In genomic region chr22:30697975-30698374, GRCh38 we compare ENCODE assay signal across 2 cellular contexts.
TF ChIP-seq lines count a peak whose summit lies in the region.

No MANE protein-coding gene starts in this region.

TF ChIP-seq in K562, 482 proteins besides CTCF, POLR2A, EP300 and RAD21:
- TF ChIP-seq CBFA2T3 (IDR thresholded peaks at IDR 0.05) (peak; percentile 79), TAF15 (IDR thresholded peaks at IDR 0.05; ENCODE audit: low read depth, low read length) (no peak), MAFF (IDR thresholded peaks at IDR 0.05; ENCODE audit: low read length) (no peak), ZFP1 (CRISPR knock-in tag; IDR thresholded peaks at IDR 0.05) (no peak), DPF2 (IDR thresholded peaks at IDR 0.05) (peak; percentile 47; the same call in 1 of the 2 replicates), RBM14 (IDR thresholded peaks at IDR 0.05; ENCODE audit: borderline replicate concordance, insufficient read depth, low read depth, low read length) (no peak), TCF3 (CRISPR knock-in tag; IDR thresholded peaks at IDR 0.05) (peak; percentile 78), CBFA2T2 (conservative IDR thresholded peaks at IDR 0.05) (peak; percentile 63), ZNF518B (CRISPR knock-in tag; IDR thresholded peaks at IDR 0.05) (no peak), SMARCA4 (IDR thresholded peaks at IDR 0.05) (0 out of 2 replicates have a peak, but pooled peaks have one; percentile 30), KLF1 (tag; IDR thresholded peaks at IDR 0.05) (0 out of 2 replicates have a peak, but pooled peaks have one; percentile 34), FOXM1 (IDR thresholded peaks at IDR 0.05; ENCODE audit: low read depth) (no peak), FOXM1 (CRISPR knock-in tag; IDR thresholded peaks at IDR 0.05; ENCODE audit: low read depth) (no peak), POLR2AphosphoS5 (IDR thresholded peaks at IDR 0.05; ENCODE audit: control insufficient read depth, insufficient read depth, low read depth, low read length) (0 out of 2 replicates have a peak, but pooled peaks have one; percentile 36), SAFB2 (IDR thresholded peaks at IDR 0.05; ENCODE audit: borderline replicate concordance, low read depth, low read length, severe bottlenecking) (no peak), ZNF76 (CRISPR knock-in tag; IDR thresholded peaks at IDR 0.05; ENCODE audit: borderline replicate concordance) (no peak), CC2D1A (IDR thresholded peaks at IDR 0.05) (no peak), NFIX (CRISPR knock-in tag; IDR thresholded peaks at IDR 0.05; ENCODE audit: low read depth) (no peak), NR0B1 (IDR thresholded peaks at IDR 0.05; ENCODE audit: partially characterized antibody) (no peak), TEAD4 (IDR thresholded peaks at IDR 0.05; ENCODE audit: low read length) (peak; percentile 41), TEAD4 (CRISPR knock-in tag; IDR thresholded peaks at IDR 0.05; ENCODE audit: borderline replicate concordance) (no peak), CHD1 (IDR thresholded peaks at IDR 0.05; ENCODE audit: low read length) (no peak), SAP30 (IDR thresholded peaks at IDR 0.05; ENCODE audit: borderline replicate concordance, insufficient read depth, low read depth, low read length, poor library complexity, severe bottlenecking) (no peak), RCOR1 (IDR thresholded peaks at IDR 0.05; ENCODE audit: borderline replicate concordance in 1 of 2, low read depth in 2 of 2, low read length in 2 of 2) (peak in 1 of 2 experiments; percentile 47; a peak in 1 of 4 replicates), DEAF1 (CRISPR knock-in tag; IDR thresholded peaks at IDR 0.05) (no peak), SRSF7 (optimal IDR thresholded peaks at IDR 0.05; ENCODE audit: low read depth, low read length) (no peak), ARID1B (IDR thresholded peaks at IDR 0.05) (peak; percentile 73), ZNF311 (CRISPR knock-in tag; IDR thresholded peaks at IDR 0.05) (no peak), SETDB1 (IDR thresholded peaks at IDR 0.05; ENCODE audit: low read length) (no peak), CCNT2 (IDR thresholded peaks at IDR 0.05; ENCODE audit: borderline replicate concordance, extremely low read depth, insufficient read length, low read depth, low read length) (peak; percentile 23), JUN (IDR thresholded peaks at IDR 0.05; ENCODE audit: borderline replicate concordance, low read depth, low read length) (no peak), JUN (CRISPR knock-in tag; IDR thresholded peaks at IDR 0.05; ENCODE audit: borderline replicate concordance) (no peak), TAL1 (IDR thresholded peaks at IDR 0.05) (peak; percentile 67), NELFE (IDR thresholded peaks at IDR 0.05; ENCODE audit: insufficient read depth, insufficient read length) (no peak), TRIM24 (IDR thresholded peaks at IDR 0.05) (peak in 1 of 2 experiments; percentile 42; a peak in 1 of 4 replicates), ZNF431 (CRISPR knock-in tag; IDR thresholded peaks at IDR 0.05) (no peak)
TF ChIP-seq in K562: peak in this region for 13.

TF ChIP-seq in neural cell, 6 proteins besides CTCF, POLR2A, EP300 and RAD21:
- TF ChIP-seq TAF1 (IDR thresholded peaks at IDR 0.05; ENCODE audit: low read depth) (no peak), POLR2AphosphoS5 (IDR thresholded peaks at IDR 0.05) (no peak), SMC3 (conservative IDR thresholded peaks at IDR 0.05; ENCODE audit: poor library complexity) (no peak), REST (IDR thresholded peaks at IDR 0.05; ENCODE audit: borderline replicate concordance) (no peak), EZH2 (IDR thresholded peaks at IDR 0.05; ENCODE audit: borderline replicate concordance, insufficient read depth, low read length, poor library complexity, severe bottlenecking) (no peak), MXI1 (conservative IDR thresholded peaks at IDR 0.05; ENCODE audit: poor library complexity, severe bottlenecking) (no peak)
